8 cellular contexts compared by ENCODE assay signal in genomic region chr17:28720247-28720996, GRCh38. TPM values are rescaled to one million over a fixed set of nuclear protein-coding genes. Genes with fewer than 3 reads are reported as not detected.
A peak's percentile ranks its signal among the peaks of the same experiment; 100 is the strongest.
DNase-seq lines count a peak whose midpoint lies in the region; ATAC-seq and TF ChIP-seq lines count a peak whose summit lies in the region.

No MANE protein-coding gene starts in this region.

- H3K36me3 Mint-ChIP-seq in activated T-helper 17 cell treated with anti-CD3 and anti-CD28 coated beads, Interleukin-2, amount 50 U/mL, for 72 hours (ENCODE audit: low read depth) = peaks cover 61% of the 10 kb centered on the region

- POLR2A ChIA-PET in A673 (lab: Charles Lee; ENCODE audit: low non-redundant PET) (interaction anchor here (0.5 to 1.1 kb wide), 5 partner anchors 10 to 1753 kb away, joined by 3 to 17 read pairs (median 3); no protein-coding TSS in a partner anchor), HEK293 (lab: Yijun Ruan, JAX) (interaction anchor here (0.6 to 4.3 kb wide), 29 partner anchors 8 to 872 kb away, joined by 3 to 190 read pairs (median 5); partner anchors contain the start of genes ANKRD13B, BLTP2, FAM222B and FLOT2)

- TF ChIP-seq CTCF in A673 (conservative IDR thresholded peaks at IDR 0.05; ENCODE audit: low read depth, low read length) (0 out of 2 replicates have a peak, but pooled peaks have one; percentile 16), HEK293 (tag by site-specific recombination; IDR thresholded peaks at IDR 0.05) (peak; percentile 28; the same call in 1 of the 2 replicates)

- peak overlapping the region; percentile 100 for H3K4me3 Mint-ChIP-seq in activated T-helper 17 cell treated with anti-CD3 and anti-CD28 coated beads, Interleukin-2, amount 50 U/mL, for 72 hours

- no peak for DNase-seq in A673 (ENCODE audit: low spot score)
- DNase-seq in stimulated activated CD4-positive, alpha-beta T cell treated with anti-CD3 and anti-CD28 coated beads, Interleukin-4, amount 100 ng/mL, for 4 hours = peak; percentile 33 to 37
- DNase-seq in T-helper 9 cell = no peak
- no peak for DNase-seq in cerebellar nuclear complex (lab: John Stamatoyannopoulos, UW)

- CTCF ChIA-PET in A673 (lab: Charles Lee) (interaction anchor here (1.0 kb wide), 1 partner anchor 8 kb away, joined by 3 read pairs; the partner anchor contains the start of gene NEK8), HEK293 (lab: Yijun Ruan, JAX) (interaction anchor here (0.6 to 13.6 kb wide), 7 partner anchors 26 to 396 kb away, joined by 3 to 445 read pairs (median 3); partner anchors contain the start of genes BLTP2 and TRAF4)

- peaks cover 58% of the 10 kb centered on the region for H3K4me1 ChIP-seq in A673 (ENCODE audit: insufficient read depth, low read length, poor library complexity, severe bottlenecking)
- peaks cover 21% of the 10 kb centered on the region for H3K4me1 ChIP-seq in HEK293 (ENCODE audit: control insufficient read depth, insufficient read depth, low read length)

- H3K9me3 ChIP-seq in A673 (ENCODE audit: low read depth, low read length, poor library complexity, severe bottlenecking) (no peaks in the 10 kb centered on the region), HEK293 (ENCODE audit: control insufficient read depth, insufficient read depth, low read depth, low read length) (no peaks in the 10 kb centered on the region)

- H3K36me3 ChIP-seq in A673 (ENCODE audit: insufficient read depth, low read length, poor library complexity, severe bottlenecking) (peaks cover 54% of the 10 kb centered on the region), HEK293 (ENCODE audit: control insufficient read depth in 2 of 2, insufficient read depth in 1 of 2, low read length in 2 of 2) (peaks cover 26 to 66% of the 10 kb centered on the region in 2 experiments)

- peak; percentile 7 for ATAC-seq in activated T-helper 17 cell treated with anti-CD3 and anti-CD28 coated beads, Interleukin-2, amount 50 U/mL, for 72 hours (replicated peaks)
- no peak for ATAC-seq in GM21786 (IDR thresholded peaks at IDR 0.05; ENCODE audit: unreplicated experiment)

- H3K4me1 Mint-ChIP-seq in activated T-helper 17 cell treated with anti-CD3 and anti-CD28 coated beads, Interleukin-2, amount 50 U/mL, for 72 hours = peaks cover 30% of the 10 kb centered on the region

- peaks cover 3% of the 10 kb centered on the region for H3K27me3 Mint-ChIP-seq in activated T-helper 17 cell treated with anti-CD3 and anti-CD28 coated beads, Interleukin-2, amount 50 U/mL, for 72 hours

- no peaks in the 10 kb centered on the region for H3K9me3 Mint-ChIP-seq in activated T-helper 17 cell treated with anti-CD3 and anti-CD28 coated beads, Interleukin-2, amount 50 U/mL, for 72 hours

- intact Hi-C loops in A673 (cut with micrococcal nuclease; ENCODE audit: unreplicated experiment) = no loop called here

- peak overlapping the region; percentile 99 for H3K27ac Mint-ChIP-seq in activated T-helper 17 cell treated with anti-CD3 and anti-CD28 coated beads, Interleukin-2, amount 50 U/mL, for 72 hours

- H3K4me3 ChIP-seq in A673 (ENCODE audit: low read depth, low read length, poor library complexity, severe bottlenecking) (peak overlapping the region; percentile 72), HEK293 (ENCODE audit: low read depth, low read length) (peak overlapping the region; percentile 92), iPS-11a (ENCODE audit: low read depth, low read length) (peak overlapping the region; percentile 98)

- BruUV-seq in A673 (replicated peaks; lab: Mats Ljungman, UMichigan) = TSS peak; percentile 84

- H3K27ac ChIP-seq in A673 (ENCODE audit: low read depth, low read length, poor library complexity, severe bottlenecking) (peak overlapping the region; percentile 81), HEK293 (ENCODE audit: extremely low read depth, low read depth, low read length) (peak overlapping the region; percentile 90)

- H3K27me3 ChIP-seq in A673 (replicated peaks; ENCODE audit: insufficient read depth, low read depth, low read length, poor library complexity) = no peaks in the 10 kb centered on the region

TF ChIP-seq in HEK293, 187 proteins besides CTCF, POLR2A, EP300 and RAD21 (continues in another document):
- TF ChIP-seq HOXA7 (CRISPR knock-in tag; IDR thresholded peaks at IDR 0.05; ENCODE audit: borderline replicate concordance) (no peak), ZNF23 (tag by site-specific recombination; IDR thresholded peaks at IDR 0.05; ENCODE audit: borderline replicate concordance) (peak; percentile 19; the same call in 1 of the 2 replicates), ZBTB10 (tag by site-specific recombination; IDR thresholded peaks at IDR 0.05) (no peak; the same call in none of the 2 replicates), ZNF654 (tag by site-specific recombination; IDR thresholded peaks at IDR 0.05; ENCODE audit: low read depth) (no peak), IKZF3 (tag by site-specific recombination; IDR thresholded peaks at IDR 0.05) (no peak), KLF9 (tag by site-specific recombination; IDR thresholded peaks at IDR 0.05; ENCODE audit: low read depth) (no peak), PBX3 (CRISPR knock-in tag; IDR thresholded peaks at IDR 0.05) (no peak), ZNF660 (tag by site-specific recombination; IDR thresholded peaks at IDR 0.05) (0 out of 2 replicates have a peak, but pooled peaks have one; percentile 8), ZNF76 (tag by site-specific recombination; IDR thresholded peaks at IDR 0.05; ENCODE audit: borderline replicate concordance, low read depth) (no peak), PRDM4 (tag by site-specific recombination; IDR thresholded peaks at IDR 0.05) (no peak), KLF8 (tag by site-specific recombination; IDR thresholded peaks at IDR 0.05) (no peak), ZNF623 (tag by site-specific recombination; IDR thresholded peaks at IDR 0.05) (peak; percentile 20; the same call in 1 of the 2 replicates)

RNA-seq across cellular contexts. Expression of gene RPL23A, which starts 0.6 kb away (rescaled TPM):
- total RNA-seq in A673 (2021) = 1,563 and 1,683 TPM in 2 replicates
- 1,000 to 10,000 TPM; 2,238 to 2,546 TPM for total RNA-seq in activated T-helper 17 cell treated with anti-CD3 and anti-CD28 coated beads, Interleukin-2, amount 50 U/mL, for 72 hours

RNA-seq across cellular contexts. Expression of gene RAB34, which starts 2.8 kb away (rescaled TPM):
- total RNA-seq in A673 (2021) = 158 and 165 TPM in 2 replicates
- 10 to 100 TPM in 1 of 2 donors, 1 to 10 TPM in 1; 4.1 to 22.4 TPM for total RNA-seq in activated T-helper 17 cell treated with anti-CD3 and anti-CD28 coated beads, Interleukin-2, amount 50 U/mL, for 72 hours

RNA-seq across cellular contexts. Expression of gene TLCD1, which starts 5.6 kb away (rescaled TPM):
- 3.8 and 7.8 TPM in 2 replicates for total RNA-seq in A673 (2021)
- total RNA-seq in activated T-helper 17 cell treated with anti-CD3 and anti-CD28 coated beads, Interleukin-2, amount 50 U/mL, for 72 hours = 10 to 100 TPM in 1 of 2 donors, 1 to 10 TPM in 1; 4.8 to 13.4 TPM

RNA-seq across cellular contexts. Expression of gene NEK8, which starts 8.2 kb away (rescaled TPM):
- total RNA-seq in A673 (2021) = 3.9 and 4.2 TPM in 2 replicates
- 1 to 10 TPM; 4.9 to 9.2 TPM for total RNA-seq in activated T-helper 17 cell treated with anti-CD3 and anti-CD28 coated beads, Interleukin-2, amount 50 U/mL, for 72 hours

RNA-seq across cellular contexts. Expression of gene PROCA1, which starts 8.7 kb away (rescaled TPM):
- 4.6 and 7.8 TPM in 2 replicates for total RNA-seq in A673 (2021)
- total RNA-seq in activated T-helper 17 cell treated with anti-CD3 and anti-CD28 coated beads, Interleukin-2, amount 50 U/mL, for 72 hours = 10 to 100 TPM in 1 of 2 donors, 1 to 10 TPM in 1; 4.4 to 12.4 TPM

Comparison
In these comparisons a context has a peak if more than half of its experiments do, and no peak if none do; other contexts are left out.
1. DNase-seq: peak in stimulated activated CD4-positive, alpha-beta T cell treated with anti-CD3 and anti-CD28 coated beads, Interleukin-4, amount 100 ng/mL, for 4 hours (2 of 2); none in A673 (single experiment), T-helper 9 cell (single experiment) and cerebellar nuclear complex (0 of 2).
2. Peak in every context shown above with its lines, with median percentiles within 50 percentile points of each other: H3K4me3 ChIP-seq.